ENCODE assay signal across 16 cellular contexts in the genomic region with DNA sequence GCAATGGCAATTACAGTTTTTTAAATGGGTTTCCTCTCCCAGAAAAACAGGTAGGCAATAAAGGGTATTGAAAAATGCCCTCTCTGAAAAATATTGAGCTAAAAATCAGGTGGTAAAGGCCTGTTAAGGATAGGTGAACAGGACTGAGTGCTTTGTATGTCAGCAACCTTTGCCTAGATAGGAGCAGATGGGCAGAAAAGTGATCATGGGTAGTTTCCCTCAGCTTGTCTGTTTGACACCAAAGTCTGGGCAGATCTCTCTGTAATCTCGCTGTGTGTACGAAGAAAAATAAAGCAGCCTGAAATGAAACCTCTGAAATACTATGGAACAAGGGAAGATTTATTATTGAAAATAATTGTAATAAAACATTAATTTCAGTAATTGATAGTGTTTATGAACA. TPM values are rescaled to one million over a fixed set of nuclear protein-coding genes. Genes with fewer than 3 reads are reported as not detected.
"Had no signal": no experiment of that assay in that cellular context is flagged by ENCODE, and none has a peak within 500 bp of the region (broad histone marks: within the 10 kb centered on the region; RNA-seq: fewer than 3 reads in every experiment).

No MANE protein-coding gene starts in this region.

- DNase-seq: activated CD4-positive, alpha-beta T cell treated with anti-CD3 and anti-CD28 coated beads for 1 hour; activated CD4-positive, alpha-beta T cell treated with anti-CD3 and anti-CD28 coated beads, Interleukin-2, amount 50 U/mL, for 4 hours; activated naive CD8-positive, alpha-beta T cell treated with anti-CD3 and anti-CD28 coated beads for 36 hours; activated T-cell treated with anti-CD3 and anti-CD28 coated beads for 4 hours; amniotic stem cell; dorsolateral prefrontal cortex; endodermal cell; gastrocnemius medialis; stimulated activated naive CD8-positive, alpha-beta T cell treated with anti-CD3 and anti-CD28 coated beads, Interleukin-15, Interleukin-2, amounts not matched to agents 100 U/mL and 50 U/mL, for 24 hours; SW 1271; T-helper 2 cell; trophoblast cell; WERI-Rb-1 had no signal

- H3K9me3 ChIP-seq: gastrocnemius medialis, vagina had no signal

- H3K4me3 ChIP-seq: dorsolateral prefrontal cortex, gastrocnemius medialis, lung, vagina had no signal

- H3K27ac ChIP-seq: vagina, WERI-Rb-1 had no signal

- H3K36me3 ChIP-seq: gastrocnemius medialis, vagina, WERI-Rb-1 had no signal

- ATAC-seq: gastrocnemius medialis; stimulated activated naive CD8-positive, alpha-beta T cell treated with anti-CD3 and anti-CD28 coated beads, Interleukin-15, Interleukin-2, amounts not matched to agents 100 U/mL and 50 U/mL, for 24 hours had no signal

- H3K27me3 ChIP-seq: dorsolateral prefrontal cortex, gastrocnemius medialis, vagina had no signal

RNA-seq across cellular contexts. Expression of gene RNF180, which starts 15.8 kb away (rescaled TPM):
- total RNA-seq: activated naive CD8-positive, alpha-beta T cell treated with anti-CD3 and anti-CD28 coated beads for 36 hours; activated T-helper 1 cell treated with anti-CD3 and anti-CD28 coated beads, Interleukin-12 subunit alpha, Interleukin-12 subunit beta, Interleukin-2, Interleukin-4 antibody, amounts not matched to agents 30 ng/mL and 10 ng/mL and 1 ng/mL, durations not matched to agents 14 hours and 24 hours and 36 hours had no signal
